Comparison of ENCODE assay signal across 13 cellular contexts in the genomic region with DNA sequence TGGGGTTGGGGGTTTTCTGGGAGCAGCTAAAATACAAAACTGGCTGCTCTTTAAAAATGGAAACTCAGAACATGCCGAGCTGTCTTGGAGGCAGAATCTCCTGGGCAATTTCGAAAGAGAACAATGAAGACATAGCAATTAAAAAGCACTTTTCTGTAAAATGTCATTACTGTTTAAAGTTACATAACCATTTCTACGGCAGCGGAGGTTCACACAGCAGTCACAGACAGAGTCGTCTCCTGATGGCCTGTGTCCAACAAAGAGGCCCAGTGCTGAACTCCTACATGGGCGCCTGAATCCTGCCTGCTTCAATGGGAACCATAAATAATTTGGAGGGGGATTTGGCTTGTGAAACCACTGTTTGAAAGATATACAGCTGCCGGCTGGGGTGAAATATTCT.
DNase-seq lines count a peak whose midpoint lies in the region; ATAC-seq and TF ChIP-seq lines count a peak whose summit lies in the region.
"Had no signal": no experiment of that assay in that cellular context is flagged by ENCODE, and none has a peak within 500 bp of the region (broad histone marks: within the 10 kb centered on the region; RNA-seq: fewer than 3 reads in every experiment).

No MANE protein-coding gene starts in this region.

- no peak overlapping the region for H3K27ac Mint-ChIP-seq in endothelial cell (ENCODE audit: unreplicated experiment)
- H3K27ac Mint-ChIP-seq: activated naive CD4-positive, alpha-beta T cell treated with anti-CD3 and anti-CD28 coated beads, Interleukin-2, amount 50 U/mL, for 24 hours had no signal

- H3K4me1 ChIP-seq in adipocyte (ENCODE audit: control insufficient read depth, insufficient read depth, low read length) (peaks cover 13% of the 10 kb centered on the region), rectal smooth muscle tissue (ENCODE audit: control insufficient read depth, insufficient read depth, low read length) (no peaks in the 10 kb centered on the region), foreskin keratinocyte (no peaks in the 10 kb centered on the region)

- H3K9ac ChIP-seq in adipocyte (ENCODE audit: low read length) (no peak overlapping the region), rectal smooth muscle tissue (ENCODE audit: low read length) (no peak overlapping the region)

- H3K36me3 Mint-ChIP-seq in endothelial cell (ENCODE audit: low read depth, unreplicated experiment) = no peaks in the 10 kb centered on the region
- H3K36me3 Mint-ChIP-seq: activated naive CD4-positive, alpha-beta T cell treated with anti-CD3 and anti-CD28 coated beads, Interleukin-2, amount 50 U/mL, for 24 hours had no signal

- H3K9me3 ChIP-seq in adipocyte (ENCODE audit: control insufficient read depth, low read length) = no peaks in the 10 kb centered on the region
- H3K9me3 ChIP-seq: tibial nerve had no signal

- H3K9me3 Mint-ChIP-seq in endothelial cell (ENCODE audit: unreplicated experiment) = no peaks in the 10 kb centered on the region
- H3K9me3 Mint-ChIP-seq: activated naive CD4-positive, alpha-beta T cell treated with anti-CD3 and anti-CD28 coated beads, Interleukin-2, amount 50 U/mL, for 24 hours had no signal

- peak; percentile 65 for ATAC-seq in left ventricle myocardium superior
- no peak for ATAC-seq in foreskin keratinocyte

- H3K27me3 ChIP-seq in BJ (ENCODE audit: control insufficient read depth, insufficient read depth, low read length) (no peaks in the 10 kb centered on the region), adipocyte (replicated peaks; ENCODE audit: control insufficient read depth, insufficient read depth, low read length) (no peaks in the 10 kb centered on the region), rectal smooth muscle tissue (ENCODE audit: control insufficient read depth, insufficient read depth, low read length) (no peaks in the 10 kb centered on the region), foreskin keratinocyte (no peaks in the 10 kb centered on the region)
- H3K27me3 ChIP-seq: tibial nerve had no signal

- H3K27ac ChIP-seq in rectal smooth muscle tissue (ENCODE audit: low read depth, low read length) (peak overlapping the region; percentile 24), foreskin keratinocyte (no peak overlapping the region)
- H3K27ac ChIP-seq: tibial nerve, WERI-Rb-1 had no signal

- intact Hi-C loops in left ventricle myocardium superior (cut with micrococcal nuclease) = no loop called here

- CTCF ChIA-PET in BJ (lab: Yijun Ruan, JAX) = no interaction called here

- H3K4me3 ChIP-seq in BJ (ENCODE audit: low read depth, low read length) = no peak overlapping the region
- H3K4me3 ChIP-seq in adipocyte (ENCODE audit: low read length) = peak overlapping the region; percentile 46
- no peak overlapping the region for H3K4me3 ChIP-seq in rectal smooth muscle tissue (ENCODE audit: low read length)
- H3K4me3 ChIP-seq: tibial nerve had no signal

- POLR2A ChIA-PET in BJ (lab: Charles Lee) = no interaction called here

- peaks cover 7% of the 10 kb centered on the region for H3K4me1 Mint-ChIP-seq in endothelial cell (ENCODE audit: unreplicated experiment)
- H3K4me1 Mint-ChIP-seq: activated naive CD4-positive, alpha-beta T cell treated with anti-CD3 and anti-CD28 coated beads, Interleukin-2, amount 50 U/mL, for 24 hours had no signal

- peak; percentile 2 for DNase-seq in BJ (ENCODE audit: low read depth)
- no peak for DNase-seq in adipocyte (ENCODE audit: low read depth)
- DNase-seq in left ventricle myocardium superior = peak; percentile 35
- no peak for DNase-seq in foreskin keratinocyte
- no peak for DNase-seq in effector CD8-positive, alpha-beta T cell (lab: John Stamatoyannopoulos, UW)
- no peak for DNase-seq in islet precursor cell
- DNase-seq in endothelial cell (ENCODE audit: low spot score) = no peak
- DNase-seq: DMS79, NCI-H226, WERI-Rb-1 had no signal

- no peak overlapping the region for H3K4me3 Mint-ChIP-seq in endothelial cell (ENCODE audit: unreplicated experiment)
- H3K4me3 Mint-ChIP-seq: activated naive CD4-positive, alpha-beta T cell treated with anti-CD3 and anti-CD28 coated beads, Interleukin-2, amount 50 U/mL, for 24 hours had no signal

- peaks cover 1% of the 10 kb centered on the region for H3K27me3 Mint-ChIP-seq in endothelial cell (ENCODE audit: unreplicated experiment)
- H3K27me3 Mint-ChIP-seq: activated naive CD4-positive, alpha-beta T cell treated with anti-CD3 and anti-CD28 coated beads, Interleukin-2, amount 50 U/mL, for 24 hours had no signal

- TF ChIP-seq CTCF in BJ (IDR thresholded peaks at IDR 0.05; ENCODE audit: insufficient read depth, low read depth, low read length) (no peak), foreskin keratinocyte (conservative IDR thresholded peaks at IDR 0.05) (no peak), endothelial cell (IDR thresholded peaks at IDR 0.05; ENCODE audit: unreplicated experiment) (no peak)

- H3K36me3 ChIP-seq in BJ (ENCODE audit: control insufficient read depth, insufficient read depth, low read length) = no peaks in the 10 kb centered on the region
- no peaks in the 10 kb centered on the region for H3K36me3 ChIP-seq in adipocyte (ENCODE audit: control insufficient read depth, insufficient read depth, low read length, severe bottlenecking)
- no peaks in the 10 kb centered on the region for H3K36me3 ChIP-seq in rectal smooth muscle tissue (ENCODE audit: control insufficient read depth, insufficient read depth, low read length)
- H3K36me3 ChIP-seq: tibial nerve, WERI-Rb-1 had no signal

Comparison
In these comparisons a context has a peak if more than half of its experiments do, and no peak if none do; other contexts are left out.
1. DNase-seq: peak in BJ (single experiment) and left ventricle myocardium superior (single experiment); none in adipocyte (single experiment), foreskin keratinocyte (0 of 2), effector CD8-positive, alpha-beta T cell (single experiment), islet precursor cell (single experiment) and endothelial cell (single experiment).